Comparison of ENCODE assay signal across 10 cellular contexts in genomic region chr3:51955175-51955892, GRCh38. TPM values are rescaled to one million over a fixed set of nuclear protein-coding genes. Genes with fewer than 3 reads are reported as not detected.
DNase-seq lines count a peak whose midpoint lies in the region; ATAC-seq and TF ChIP-seq lines count a peak whose summit lies in the region.
"Had no signal": no experiment of that assay in that cellular context is flagged by ENCODE, and none has a peak within 500 bp of the region (broad histone marks: within the 10 kb centered on the region; RNA-seq: fewer than 3 reads in every experiment).

Gene GPR62 (plus strand): TSS chr3:51955381. CDS start chr3:51955653, 272 bp downstream.

- peaks cover 48% of the 10 kb centered on the region for H3K27me3 Mint-ChIP-seq in GM23338 (ENCODE audit: insufficient read depth, low read depth, poor library complexity)

- peak within 1 kb of the TSS; percentile 60 for H3K4me3 ChIP-seq in GM23338
- peak within 1 kb of the TSS; percentile 46; the same call in 1 of the 2 replicates for H3K4me3 ChIP-seq in iPS-18c (ENCODE audit: insufficient read depth, low read depth, low read length)
- peak within 1 kb of the TSS; percentile 11 to 53 (median 46) for H3K4me3 ChIP-seq in sigmoid colon
- no peak within 1 kb of the TSS for H3K4me3 ChIP-seq in MG63
- H3K4me3 ChIP-seq: cardiac muscle cell had no signal

- intact Hi-C loops in sigmoid colon (cut with DNase I) = no loop called here

- H3K27ac ChIP-seq in GM23338 (ENCODE audit: low read depth) = no peak within 1 kb of the TSS
- H3K27ac ChIP-seq in angular gyrus (ENCODE audit: low read depth, low read length) = peak within 1 kb of the TSS; percentile 99
- peak within 1 kb of the TSS; percentile 76 to 81 (median 80) for H3K27ac ChIP-seq in sigmoid colon
- H3K27ac ChIP-seq: cardiac muscle cell had no signal

- H3K4me2 ChIP-seq in GM23338 = peak within 1 kb of the TSS; percentile 84

- no peak for TF ChIP-seq POLR2A in sigmoid colon (IDR thresholded peaks at IDR 0.05)

- TF ChIP-seq EP300 in sigmoid colon (IDR thresholded peaks at IDR 0.05) = no peak

- H3K9me3 Mint-ChIP-seq in GM23338 = no peaks in the 10 kb centered on the region

- H3K36me3 ChIP-seq in GM23338 (ENCODE audit: insufficient read depth) = no peaks in the 10 kb centered on the region
- peaks cover 0 to 29% (median 6%) of the 10 kb centered on the region in 4 donors for H3K36me3 ChIP-seq in sigmoid colon
- no peaks in the 10 kb centered on the region for H3K36me3 ChIP-seq in MG63
- H3K36me3 ChIP-seq: cardiac muscle cell had no signal

- DNase-seq in GM23338 (ENCODE audit: low spot score) (no peak), sigmoid colon (no peak), NCI-H2227 (lab: John Stamatoyannopoulos, UW; ENCODE audit: unreplicated experiment) (no peak), MG63 (no peak)
- DNase-seq: small intestine had no signal

- no peaks in the 10 kb centered on the region for H3K79me2 ChIP-seq in GM23338 (replicated peaks; ENCODE audit: insufficient read depth)

- H3K27me3 ChIP-seq in GM23338 (ENCODE audit: insufficient read depth) (peaks cover 60% of the 10 kb centered on the region), sigmoid colon (no peaks in the 10 kb centered on the region), MG63 (no peaks in the 10 kb centered on the region)

- peaks cover 3% of the 10 kb centered on the region; the same call in 1 of the 3 replicates for H3K36me3 Mint-ChIP-seq in GM23338 (ENCODE audit: low read depth)

- 0 out of 2 replicates have a peak, but pooled peaks cover 5% of the 10 kb centered on the region for H3F3A ChIP-seq in GM23338 (replicated peaks; ENCODE audit: low read depth)

- H3K27ac Mint-ChIP-seq in GM23338 = no peak within 1 kb of the TSS

- no peaks in the 10 kb centered on the region for H3K9me2 ChIP-seq in GM23338 (ENCODE audit: insufficient read depth)

- TF ChIP-seq CTCF in GM23338 (conservative IDR thresholded peaks at IDR 0.05; ENCODE audit: low read depth in 2 of 2) = no peak
- no peak for TF ChIP-seq CTCF in sigmoid colon (IDR thresholded peaks at IDR 0.05)

- peaks cover 2% of the 10 kb centered on the region; the same call in 2 of the 3 replicates for H3K4me1 Mint-ChIP-seq in GM23338

- H3K4me1 ChIP-seq in GM23338 (ENCODE audit: insufficient read depth) = no peaks in the 10 kb centered on the region; the same call in 1 of the 2 replicates
- H3K4me1 ChIP-seq in sigmoid colon = peaks cover 0 to 17% (median 15%) of the 10 kb centered on the region in 4 donors

- H3K4me3 Mint-ChIP-seq in GM23338 = peak within 1 kb of the TSS; percentile 59

- ATAC-seq in GM23338 (no peak; the same call in 2 of the 3 replicates), HG02885 (IDR thresholded peaks at IDR 0.05; ENCODE audit: poor library complexity, unreplicated experiment) (no peak), GM18520 (IDR thresholded peaks at IDR 0.05; ENCODE audit: unreplicated experiment) (no peak)

- H3K9me3 ChIP-seq in iPS-18c (ENCODE audit: control insufficient read depth, insufficient read depth, low read length) (no peaks in the 10 kb centered on the region), sigmoid colon (no peaks in the 10 kb centered on the region), MG63 (no peaks in the 10 kb centered on the region)

- peak within 1 kb of the TSS; percentile 88 for H2AFZ ChIP-seq in GM23338

- 33 to 55% methylated on average over 33 of the region's 33 CpGs for WGBS in sigmoid colon, 2 donors

- no peaks in the 10 kb centered on the region; the same call in 1 of the 2 replicates for H4K20me1 ChIP-seq in GM23338 (replicated peaks; ENCODE audit: insufficient read depth)

TF ChIP-seq in GM23338, 12 proteins besides CTCF, POLR2A, EP300 and RAD21:
- TF ChIP-seq REST (IDR thresholded peaks at IDR 0.05; ENCODE audit: unreplicated experiment) = no peak
- TF ChIP-seq STAT1 (IDR thresholded peaks at IDR 0.05; ENCODE audit: unreplicated experiment) = no peak
- no peak for TF ChIP-seq ZNF331 (CRISPR knock-in tag; IDR thresholded peaks at IDR 0.05; ENCODE audit: low read depth)
- TF ChIP-seq CREB1 (CRISPR knock-in tag; IDR thresholded peaks at IDR 0.05; ENCODE audit: low read depth) = peak; percentile 58; the same call in 1 of the 2 replicates

RNA-seq across cellular contexts. Expression of gene GPR62, which starts in this region (rescaled TPM):
- total RNA-seq in GM23338 (2014; rRNA removed; shearing (Covaris generic)) = 0.38 TPM in 1 of 2 replicates, not detected in the other
- polyA plus RNA-seq in GM23338 (2016; fragmentation: Nextera tagmentation; extraction: Ambion mirVana) = 0.10 and 0.42 TPM in 2 replicates
- total RNA-seq in sigmoid colon = 1 to 10 TPM in 1 of 4 donors, under 1 TPM in 1, not detected in 2; 0.71 to 1.1 TPM
- under 1 TPM in 1 of 3 donors, not detected in 2; 0.03 TPM for polyA plus RNA-seq in sigmoid colon
- total RNA-seq in MG63 (2014; rRNA removed; shearing (Covaris generic); ENCODE audit: low replicate concordance) = not detected in 2 replicates
